In the genomic region with DNA sequence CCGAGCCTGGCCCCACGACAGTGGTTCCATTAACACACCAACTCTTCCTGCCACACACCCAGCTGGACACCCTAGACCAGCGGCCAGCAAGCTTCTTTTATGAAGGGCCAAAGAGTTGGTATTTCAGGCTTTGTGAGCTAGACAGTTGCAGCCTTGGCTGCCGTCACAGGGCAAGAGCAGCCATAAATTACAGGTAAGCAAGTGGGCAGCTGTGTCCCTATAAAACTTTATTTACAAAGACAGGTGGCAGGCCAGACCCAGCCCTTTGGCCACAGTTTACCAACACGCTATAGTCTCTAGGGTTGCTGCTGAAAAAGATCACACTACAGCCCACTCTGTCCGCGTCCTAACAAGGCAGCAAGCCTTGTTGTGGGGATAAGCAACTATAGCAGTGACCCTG, we compare ENCODE assay signal across 17 cellular contexts. TPM values are rescaled to one million over a fixed set of nuclear protein-coding genes. Genes with fewer than 3 reads are reported as not detected.
DNase-seq lines count a peak whose midpoint lies in the region; ATAC-seq and TF ChIP-seq lines count a peak whose summit lies in the region.
"Had no signal": no experiment of that assay in that cellular context is flagged by ENCODE, and none has a peak within 500 bp of the region (broad histone marks: within the 10 kb centered on the region; RNA-seq: fewer than 3 reads in every experiment).

No MANE protein-coding gene starts in this region.

- H4K20me1 ChIP-seq in GM23338 (replicated peaks; ENCODE audit: insufficient read depth) (peaks cover 10% of the 10 kb centered on the region), osteoblast (ENCODE audit: insufficient read depth, low read length) (peaks cover 93% of the 10 kb centered on the region)

- H3K9me2 ChIP-seq in GM23338 (ENCODE audit: insufficient read depth) = no peaks in the 10 kb centered on the region

- H3K4me3 Mint-ChIP-seq in GM23338 = no peak overlapping the region
- H3K4me3 Mint-ChIP-seq: activated B cell treated with CpG ODN at 0.5 μM for 24 hours, H9, IgD-negative memory B cell, neural progenitor cell had no signal

- H2AFZ ChIP-seq in GM23338 (no peak overlapping the region), osteoblast (ENCODE audit: low read length) (no peak overlapping the region)
- H2AFZ ChIP-seq: neural progenitor cell had no signal

- H3K9me3 Mint-ChIP-seq in GM23338 = no peaks in the 10 kb centered on the region
- H3K9me3 Mint-ChIP-seq: activated B cell treated with CpG ODN at 0.5 μM for 24 hours, H9, IgD-negative memory B cell, neural progenitor cell had no signal

- no peak overlapping the region for H3K4me3 ChIP-seq in AG04450 (ENCODE audit: low read depth, low read length)
- no peak overlapping the region for H3K4me3 ChIP-seq in GM23338
- H3K4me3 ChIP-seq in dorsolateral prefrontal cortex = no peak overlapping the region
- no peak overlapping the region for H3K4me3 ChIP-seq in osteoblast (ENCODE audit: insufficient read depth, low read length)
- H3K4me3 ChIP-seq: coronary artery, neural progenitor cell had no signal

- DNase-seq in AG04450 (ENCODE audit: low read depth, low spot score) = no peak
- no peak for DNase-seq in GM23338 (ENCODE audit: low spot score)
- no peak for DNase-seq in dorsolateral prefrontal cortex
- DNase-seq in osteoblast (ENCODE audit: insufficient read length, low spot score, missing footprints) = peak; percentile 15
- no peak for DNase-seq in COLO668 (lab: John Stamatoyannopoulos, UW; ENCODE audit: unreplicated experiment)
- no peak for DNase-seq in inferior parietal cortex (ENCODE audit: extremely low spot score)
- DNase-seq in NCI-H2227 treated with DMSO at 0.1 percent for 48 hours (lab: John Stamatoyannopoulos, UW) = no peak
- no peak for DNase-seq in UCSD-AML1 (lab: John Stamatoyannopoulos, UW; ENCODE audit: unreplicated experiment)
- DNase-seq: activated B cell treated with CpG ODN at 0.5 μM for 24 hours; H9; NCI-H1417; NCI-H345; OCI-M1; stimulated activated naive CD8-positive, alpha-beta T cell treated with anti-CD3 and anti-CD28 coated beads, Interleukin-15, Interleukin-2, amounts not matched to agents 100 U/mL and 50 U/mL, for 24 hours had no signal

- H3K79me2 ChIP-seq in GM23338 (replicated peaks; ENCODE audit: insufficient read depth) (peaks cover 83% of the 10 kb centered on the region), osteoblast (ENCODE audit: insufficient read depth, low read length) (peaks cover 95% of the 10 kb centered on the region)

- H3K4me1 Mint-ChIP-seq in GM23338 = peaks cover 9% of the 10 kb centered on the region; the same call in 2 of the 3 replicates

- no peaks in the 10 kb centered on the region for H3K9me3 ChIP-seq in AG04450 (ENCODE audit: control insufficient read depth, insufficient read depth, low read length)
- no peaks in the 10 kb centered on the region for H3K9me3 ChIP-seq in osteoblast (ENCODE audit: low read depth, low read length)

- H3K4me2 ChIP-seq in GM23338 (no peak overlapping the region), osteoblast (ENCODE audit: insufficient read depth, low read length) (no peak overlapping the region)
- H3K4me2 ChIP-seq: neural progenitor cell had no signal

- POLR2A ChIA-PET in AG04450 (lab: Yijun Ruan, JAX) = no interaction called here

- peaks cover 9% of the 10 kb centered on the region for H3K27me3 Mint-ChIP-seq in GM23338 (ENCODE audit: insufficient read depth, low read depth, poor library complexity)
- H3K27me3 Mint-ChIP-seq: activated B cell treated with CpG ODN at 0.5 μM for 24 hours, IgD-negative memory B cell had no signal

- intact Hi-C loops in dorsolateral prefrontal cortex (cut with DNase I) = no loop called here

- ATAC-seq in GM23338 = no peak
- ATAC-seq: stimulated activated naive CD8-positive, alpha-beta T cell treated with anti-CD3 and anti-CD28 coated beads, Interleukin-15, Interleukin-2, amounts not matched to agents 100 U/mL and 50 U/mL, for 24 hours had no signal

- TF ChIP-seq CTCF in AG04450 (IDR thresholded peaks at IDR 0.05; ENCODE audit: low read depth, low read length) (no peak), GM23338 (conservative IDR thresholded peaks at IDR 0.05; ENCODE audit: low read depth in 2 of 2) (no peak), dorsolateral prefrontal cortex (IDR thresholded peaks at IDR 0.05 in 54 of 56, conservative IDR thresholded peaks at IDR 0.05 in 2 of 56; ENCODE audit: low read depth in 1 of 56, partially characterized antibody in 56 of 56) (no peak), osteoblast (IDR thresholded peaks at IDR 0.05; ENCODE audit: extremely low read depth, low read depth, low read length) (no peak)

- H3K36me3 ChIP-seq in GM23338 (ENCODE audit: insufficient read depth) (no peaks in the 10 kb centered on the region), osteoblast (ENCODE audit: insufficient read depth, low read length) (no peaks in the 10 kb centered on the region)
- H3K36me3 ChIP-seq: neural progenitor cell had no signal

- CTCF ChIA-PET in AG04450 (lab: Charles Lee) = no interaction called here

- H3K27me3 ChIP-seq in AG04450 (ENCODE audit: control insufficient read depth, insufficient read depth, low read length) (no peaks in the 10 kb centered on the region), GM23338 (ENCODE audit: insufficient read depth) (no peaks in the 10 kb centered on the region), dorsolateral prefrontal cortex (no peaks in the 10 kb centered on the region), osteoblast (ENCODE audit: insufficient read depth, low read length) (no peaks in the 10 kb centered on the region)
- H3K27me3 ChIP-seq: neural progenitor cell had no signal

- H3K27ac ChIP-seq in AG04450 (ENCODE audit: low read depth, low read length) = peak overlapping the region; percentile 39
- H3K27ac ChIP-seq in GM23338 (ENCODE audit: low read depth) = peak overlapping the region; percentile 59; the same call in 1 of the 2 replicates
- peak overlapping the region in 56 of 59 donors; percentile 13 to 97 (median 81) for H3K27ac ChIP-seq in dorsolateral prefrontal cortex
- no peak overlapping the region for H3K27ac ChIP-seq in osteoblast (ENCODE audit: low read depth, low read length)
- H3K27ac ChIP-seq: neural progenitor cell had no signal

- no peaks in the 10 kb centered on the region for H3K4me1 ChIP-seq in GM23338 (ENCODE audit: insufficient read depth)
- peaks cover 21% of the 10 kb centered on the region for H3K4me1 ChIP-seq in osteoblast (ENCODE audit: insufficient read depth, low read length)
- H3K4me1 ChIP-seq: neural progenitor cell had no signal

- no peaks in the 10 kb centered on the region for H3K36me3 Mint-ChIP-seq in GM23338 (ENCODE audit: low read depth)
- H3K36me3 Mint-ChIP-seq: IgD-negative memory B cell, neural progenitor cell had no signal

- no peak overlapping the region for H3K27ac Mint-ChIP-seq in GM23338
- H3K27ac Mint-ChIP-seq: activated B cell treated with CpG ODN at 0.5 μM for 24 hours, IgD-negative memory B cell, neural progenitor cell had no signal

- 0 out of 2 replicates have a peak, but pooled peaks cover 3% of the 10 kb centered on the region for H3F3A ChIP-seq in GM23338 (replicated peaks; ENCODE audit: low read depth)

TF ChIP-seq in GM23338, 12 proteins besides CTCF, POLR2A, EP300 and RAD21:
- TF ChIP-seq JUNB (IDR thresholded peaks at IDR 0.05; ENCODE audit: unreplicated experiment) (no peak), NANOG (IDR thresholded peaks at IDR 0.05; ENCODE audit: borderline replicate concordance) (no peak)

RNA-seq across cellular contexts. Expression of gene ELL, which starts 13.3 kb away (rescaled TPM):
- 2.7 and 4.1 TPM in 2 replicates for polyA plus RNA-seq in AG04450 (2011; rRNA removed)
- polyA minus RNA-seq in AG04450 (2011; rRNA and poly(A)+ RNA removed) = 4.9 and 7.6 TPM in 2 replicates
- 16.2 and 20.1 TPM in 2 replicates for total RNA-seq in GM23338 (2014; rRNA removed; shearing (Covaris generic))
- polyA plus RNA-seq in GM23338 (2016; fragmentation: Nextera tagmentation; extraction: Ambion mirVana) = 9.1 and 11.3 TPM in 2 replicates
- 10 to 100 TPM in 119 of 120 experiments, 1 to 10 TPM in 1; 9.4 to 22.3 (median 15.4) TPM for total RNA-seq in dorsolateral prefrontal cortex
- total RNA-seq in osteoblast = 17.1 and 18.5 TPM in 2 replicates

RNA-seq across cellular contexts. Expression of gene FKBP8, which starts 34.8 kb away (rescaled TPM):
- polyA plus RNA-seq in AG04450 (2011; rRNA removed) = 123 and 192 TPM in 2 replicates
- polyA minus RNA-seq in AG04450 (2011; rRNA and poly(A)+ RNA removed) = 73.5 and 113 TPM in 2 replicates
- 291 and 367 TPM in 2 replicates for total RNA-seq in GM23338 (2014; rRNA removed; shearing (Covaris generic))
- polyA plus RNA-seq in GM23338 (2016; fragmentation: Nextera tagmentation; extraction: Ambion mirVana) = 158 and 164 TPM in 2 replicates
- total RNA-seq in dorsolateral prefrontal cortex = 100 to 1,000 TPM; 391 to 680 (median 539) TPM
- 253 and 288 TPM in 2 replicates for total RNA-seq in osteoblast

RNA-seq across cellular contexts. Expression of gene KXD1, which starts 49.1 kb away (rescaled TPM):
- polyA plus RNA-seq in AG04450 (2011; rRNA removed) = 77.3 and 104 TPM in 2 replicates
- polyA minus RNA-seq in AG04450 (2011; rRNA and poly(A)+ RNA removed) = 99.7 and 168 TPM in 2 replicates
- total RNA-seq in GM23338 (2014; rRNA removed; shearing (Covaris generic)) = 162 and 164 TPM in 2 replicates
- 108 and 111 TPM in 2 replicates for polyA plus RNA-seq in GM23338 (2016; fragmentation: Nextera tagmentation; extraction: Ambion mirVana)
- total RNA-seq in dorsolateral prefrontal cortex = 10 to 100 TPM; 46.5 to 90.8 (median 64.8) TPM
- 92.8 and 104 TPM in 2 replicates for total RNA-seq in osteoblast
